In the genomic region with DNA sequence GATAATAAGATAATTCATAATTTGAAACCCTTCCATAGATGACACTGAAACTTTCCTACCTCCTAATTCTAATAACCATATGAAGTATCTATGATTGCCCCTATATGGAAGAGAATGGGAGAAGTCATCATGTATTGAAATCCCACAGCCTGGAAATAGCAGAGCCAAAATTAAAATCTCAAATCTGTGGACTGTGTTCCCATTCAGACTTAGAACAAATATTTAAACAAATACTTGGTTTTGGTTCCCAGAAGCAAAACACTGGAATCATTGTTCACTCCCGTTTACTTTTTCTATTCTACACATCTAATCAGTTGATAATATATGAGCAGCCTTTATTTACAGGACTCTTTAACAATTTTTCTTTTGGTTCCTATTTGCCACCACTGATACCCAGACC, we compare ENCODE assay signal across 19 cellular contexts.
DNase-seq lines count a peak whose midpoint lies in the region; ATAC-seq and TF ChIP-seq lines count a peak whose summit lies in the region.
"Had no signal": no experiment of that assay in that cellular context is flagged by ENCODE, and none has a peak within 500 bp of the region (broad histone marks: within the 10 kb centered on the region; RNA-seq: fewer than 3 reads in every experiment).

No MANE protein-coding gene starts in this region.

- H3K4me1 ChIP-seq in PC-3 (ENCODE audit: insufficient read depth, low read length) (peaks cover 11% of the 10 kb centered on the region; the same call in 1 of the 2 replicates), neural progenitor cell (no peaks in the 10 kb centered on the region), SJCRH30 (no peaks in the 10 kb centered on the region)
- H3K4me1 ChIP-seq: A549; BLaER1 treated with 17β-estradiol and CSF1 and Interleukin-3, amounts not matched to agents 10 nM and 100 nM; Caco-2 had no signal

- CTCF ChIA-PET in PC-3 (lab: Charles Lee): no interaction called here

- H3K9ac ChIP-seq in PC-3 (ENCODE audit: low read length): no peak overlapping the region
- H3K9ac ChIP-seq in neural progenitor cell: no peak overlapping the region
- H3K9ac ChIP-seq: BLaER1 treated with 17β-estradiol and CSF1 and Interleukin-3, amounts not matched to agents 10 nM and 100 nM had no signal

- H3K36me3 ChIP-seq in PC-3 (ENCODE audit: low read depth, low read length): no peaks in the 10 kb centered on the region
- H3K36me3 ChIP-seq in neural progenitor cell: no peaks in the 10 kb centered on the region
- H3K36me3 ChIP-seq in SJCRH30: no peaks in the 10 kb centered on the region
- H3K36me3 ChIP-seq: BLaER1 treated with 17β-estradiol and CSF1 and Interleukin-3, amounts not matched to agents 10 nM and 100 nM had no signal

- H3K27ac ChIP-seq in PC-3 (ENCODE audit: low read length) (peak overlapping the region; percentile 72), neural progenitor cell (no peak overlapping the region), SJCRH30 (no peak overlapping the region)
- H3K27ac ChIP-seq: A549; BLaER1 treated with 17β-estradiol and CSF1 and Interleukin-3, amounts not matched to agents 10 nM and 100 nM; C4-2B had no signal

- DNase-seq in PC-3: peak; percentile 7
- DNase-seq in foreskin melanocyte: peak; percentile 52
- DNase-seq in medulla oblongata (ENCODE audit: extremely low spot score): peak; percentile 4
- DNase-seq in progenitor cell of endocrine pancreas (ENCODE audit: low spot score, unreplicated experiment): no peak
- DNase-seq in neural progenitor cell (ENCODE audit: low spot score): no peak
- no peak for DNase-seq in SJCRH30
- no peak for DNase-seq in UCSD-AML1 (lab: John Stamatoyannopoulos, UW; ENCODE audit: unreplicated experiment)
- DNase-seq: AML-193; Caco-2; Calu3; CD4-positive, alpha-beta T cell; CD8-positive, alpha-beta T cell; DMS79 treated with DMSO at 0.1 percent for 48 hours; GF-D8 had no signal

- H3K79me2 ChIP-seq in PC-3 (ENCODE audit: low read length) (no peaks in the 10 kb centered on the region), neural progenitor cell (ENCODE audit: low read depth) (no peaks in the 10 kb centered on the region)

- H3K9me2 ChIP-seq in PC-3 (replicated peaks; ENCODE audit: low read length): no peaks in the 10 kb centered on the region

- H3K27me3 Mint-ChIP-seq in progenitor cell of endocrine pancreas (no peaks in the 10 kb centered on the region), neural progenitor cell (ENCODE audit: insufficient read depth, low read depth) (peaks cover 2% of the 10 kb centered on the region)
- H3K27me3 Mint-ChIP-seq: B cell; CD4-positive, alpha-beta T cell had no signal

- H3K9me3 Mint-ChIP-seq in progenitor cell of endocrine pancreas (ENCODE audit: low read depth) (peaks cover 4% of the 10 kb centered on the region), neural progenitor cell (no peaks in the 10 kb centered on the region)

- H3K27me3 ChIP-seq in PC-3 (ENCODE audit: low read length): no peaks in the 10 kb centered on the region
- H3K27me3 ChIP-seq in neural progenitor cell: no peaks in the 10 kb centered on the region
- H3K27me3 ChIP-seq in SJCRH30: no peaks in the 10 kb centered on the region
- H3K27me3 ChIP-seq: BLaER1 treated with 17β-estradiol and CSF1 and Interleukin-3, amounts not matched to agents 10 nM and 100 nM had no signal

- H3K4me3 Mint-ChIP-seq in progenitor cell of endocrine pancreas (ENCODE audit: low read depth) (no peak overlapping the region), neural progenitor cell (no peak overlapping the region)
- H3K4me3 Mint-ChIP-seq: B cell; CD4-positive, alpha-beta T cell; CD8-positive, alpha-beta T cell had no signal

- H3F3A ChIP-seq in PC-3 (ENCODE audit: low read length, unreplicated experiment) (no peaks in the 10 kb centered on the region), neural progenitor cell (ENCODE audit: low read depth) (no peaks in the 10 kb centered on the region)

- POLR2A ChIA-PET in PC-3 (lab: Charles Lee; ENCODE audit: unreplicated experiment): no interaction called here

- intact Hi-C loops in PC-3 (cut with micrococcal nuclease): loop anchor here (2.0 to 5.0 kb wide), 2 partner anchors 27 to 93 kb away; a partner anchor contains a TSS

- H2AFZ ChIP-seq in PC-3 (ENCODE audit: low read length) (no peak overlapping the region), neural progenitor cell (replicated peaks) (no peak overlapping the region)

- no TSS peak for BruUV-seq in PC-3 (replicated peaks; lab: Mats Ljungman, UMichigan)

- peaks cover 15% of the 10 kb centered on the region for H3K4me1 Mint-ChIP-seq in progenitor cell of endocrine pancreas (ENCODE audit: low read depth)
- H3K4me1 Mint-ChIP-seq in neural progenitor cell: peaks cover 2% of the 10 kb centered on the region
- H3K4me1 Mint-ChIP-seq: B cell had no signal

- H3K4me3 ChIP-seq in PC-3 (ENCODE audit: low read length) (no peak overlapping the region), neural progenitor cell (no peak overlapping the region), SJCRH30 (no peak overlapping the region)
- H3K4me3 ChIP-seq: A549; BLaER1 treated with 17β-estradiol and CSF1 and Interleukin-3, amounts not matched to agents 10 nM and 100 nM had no signal

- H4K20me1 ChIP-seq in PC-3 (ENCODE audit: low read length): no peaks in the 10 kb centered on the region
- H4K20me1 ChIP-seq in neural progenitor cell (ENCODE audit: low read depth): no peaks in the 10 kb centered on the region
- H4K20me1 ChIP-seq: BLaER1 treated with 17β-estradiol and CSF1 and Interleukin-3, amounts not matched to agents 10 nM and 100 nM had no signal

- H3K36me3 Mint-ChIP-seq in progenitor cell of endocrine pancreas (ENCODE audit: insufficient read depth): no peaks in the 10 kb centered on the region
- no peaks in the 10 kb centered on the region for H3K36me3 Mint-ChIP-seq in neural progenitor cell
- H3K36me3 Mint-ChIP-seq: CD8-positive, alpha-beta T cell had no signal

- H3K9me3 ChIP-seq in PC-3 (ENCODE audit: low read length): no peaks in the 10 kb centered on the region
- no peaks in the 10 kb centered on the region for H3K9me3 ChIP-seq in neural progenitor cell (ENCODE audit: low read depth)
- H3K9me3 ChIP-seq in SJCRH30 (replicated peaks): no peaks in the 10 kb centered on the region
- H3K9me3 ChIP-seq: A549; BLaER1 treated with 17β-estradiol and CSF1 and Interleukin-3, amounts not matched to agents 10 nM and 100 nM; Caco-2 had no signal

- TF ChIP-seq CTCF in PC-3 (conservative IDR thresholded peaks at IDR 0.05; ENCODE audit: low read depth, low read length) (no peak), progenitor cell of endocrine pancreas (IDR thresholded peaks at IDR 0.05; ENCODE audit: unreplicated experiment) (no peak), neural progenitor cell (IDR thresholded peaks at IDR 0.05) (no peak)

- peak overlapping the region; percentile 23 for H3K27ac Mint-ChIP-seq in progenitor cell of endocrine pancreas
- H3K27ac Mint-ChIP-seq in neural progenitor cell: no peak overlapping the region
- H3K27ac Mint-ChIP-seq: B cell; CD4-positive, alpha-beta T cell; CD8-positive, alpha-beta T cell had no signal

- peak; percentile 62 for ATAC-seq in PC-3
- ATAC-seq in GM21515 (IDR thresholded peaks at IDR 0.05; ENCODE audit: unreplicated experiment): no peak
- ATAC-seq: A549; CD8-positive, alpha-beta T cell had no signal

- H3K4me2 ChIP-seq in PC-3 (ENCODE audit: low read length) (0 out of 2 replicates have a peak overlapping the region, but pooled peaks have one; percentile 41), neural progenitor cell (no peak overlapping the region)
- H3K4me2 ChIP-seq: A549; BLaER1 treated with 17β-estradiol and CSF1 and Interleukin-3, amounts not matched to agents 10 nM and 100 nM had no signal

Comparison
In these comparisons a context has a peak if more than half of its experiments do, and no peak if none do; other contexts are left out.
1. DNase-seq: peak in PC-3 (single experiment), foreskin melanocyte (single experiment) and medulla oblongata (single experiment); none in progenitor cell of endocrine pancreas (single experiment), neural progenitor cell (single experiment), SJCRH30 (0 of 2) and UCSD-AML1 (single experiment).